Comparison of ENCODE assay signal across 20 cellular contexts in genomic region chr10:119500796-119501195, GRCh38. TPM values are rescaled to one million over a fixed set of nuclear protein-coding genes. Genes with fewer than 3 reads are reported as not detected.
DNase-seq lines count a peak whose midpoint lies in the region; ATAC-seq, FAIRE-seq and TF ChIP-seq lines count a peak whose summit lies in the region.
"Had no signal": no experiment of that assay in that cellular context is flagged by ENCODE, and none has a peak within 500 bp of the region (broad histone marks: within the 10 kb centered on the region; RNA-seq: fewer than 3 reads in every experiment).

No MANE protein-coding gene starts in this region.

- in situ Hi-C loops in GM23248 (cut with MboI), result no loop called here

- no peaks in the 10 kb centered on the region for H3K79me2 ChIP-seq in GM23248 (ENCODE audit: insufficient read depth)

- H3K36me3 Mint-ChIP-seq in T-helper 2 cell treated with Interferon-gamma antibody and Interleukin-4, amounts not matched to agents 5 μg/mL and 100 μg/mL, for 36 hours (ENCODE audit: low read depth), result peaks cover 71% of the 10 kb centered on the region
- peaks cover 43 to 69% of the 10 kb centered on the region in 2 donors for H3K36me3 Mint-ChIP-seq in activated naive CD4-positive, alpha-beta T cell treated with anti-CD3 and anti-CD28 coated beads, Interleukin-2, amount 50 U/mL, for 72 hours
- peaks cover 0 to 41% (median 18%) of the 10 kb centered on the region in 3 donors for H3K36me3 Mint-ChIP-seq in naive thymus-derived CD8-positive, alpha-beta T cell

- no peaks in the 10 kb centered on the region for H3K9me2 ChIP-seq in GM23248 (ENCODE audit: insufficient read depth)

- no peaks in the 10 kb centered on the region for H3K4me1 ChIP-seq in GM23248 (ENCODE audit: insufficient read depth)
- H3K4me1 ChIP-seq: adrenal gland, left ventricle myocardium inferior had no signal

- ATAC-seq in activated naive CD4-positive, alpha-beta T cell treated with anti-CD3 and anti-CD28 coated beads, Interleukin-2, amount 50 U/mL, for 72 hours, result no peak
- ATAC-seq in naive thymus-derived CD8-positive, alpha-beta T cell, result no peak
- no peak for ATAC-seq in GM19395 (IDR thresholded peaks at IDR 0.05; ENCODE audit: unreplicated experiment)
- ATAC-seq: heart right ventricle, HepG2 had no signal

- H3K36me3 ChIP-seq in GM23248 (ENCODE audit: low read depth), result no peaks in the 10 kb centered on the region
- H3K36me3 ChIP-seq: adrenal gland, left ventricle myocardium inferior, vagina had no signal

- WGBS in GM23248 (ENCODE audit: low coverage in 1 of 2, low lambda C conversion rate in 2 of 2, missing lambda C conversion rate in 2 of 2), 2 experiments, result 94 to 98% methylated on average over 6 of the region's 6 CpGs

- no peak overlapping the region for H3K9ac ChIP-seq in GM23248

- H3K27ac ChIP-seq in GM23248, result no peak overlapping the region
- H3K27ac ChIP-seq: adrenal gland, heart right ventricle, left ventricle myocardium inferior, vagina had no signal

- no peaks in the 10 kb centered on the region for H3K9me3 ChIP-seq in GM23248 (ENCODE audit: low read depth)
- H3K9me3 ChIP-seq: adrenal gland, heart right ventricle, left ventricle myocardium inferior, vagina had no signal

- peak overlapping the region; percentile 45 for H3K27ac Mint-ChIP-seq in T-helper 2 cell treated with Interferon-gamma antibody and Interleukin-4, amounts not matched to agents 5 μg/mL and 100 μg/mL, for 36 hours
- H3K27ac Mint-ChIP-seq in activated naive CD4-positive, alpha-beta T cell treated with anti-CD3 and anti-CD28 coated beads, Interleukin-2, amount 50 U/mL, for 72 hours, result peak overlapping the region; percentile 99
- H3K27ac Mint-ChIP-seq in naive thymus-derived CD8-positive, alpha-beta T cell, result peak overlapping the region; percentile 94 to 100 (median 99)
- H3K27ac Mint-ChIP-seq: dendritic cell treated with granulocyte-macrophage colony-stimulating factor and Interleukin-4, amounts not matched to agents 40 ng/mL and 50 ng/mL, for 4 days had no signal

- H4K20me1 ChIP-seq in GM23248 (ENCODE audit: insufficient read depth), result no peaks in the 10 kb centered on the region

- H3K4me3 Mint-ChIP-seq in T-helper 2 cell treated with Interferon-gamma antibody and Interleukin-4, amounts not matched to agents 5 μg/mL and 100 μg/mL, for 36 hours, result no peak overlapping the region
- peak overlapping the region; percentile 19 to 84 (median 78) for H3K4me3 Mint-ChIP-seq in naive thymus-derived CD8-positive, alpha-beta T cell
- H3K4me3 Mint-ChIP-seq: dendritic cell treated with granulocyte-macrophage colony-stimulating factor and Interleukin-4, amounts not matched to agents 40 ng/mL and 50 ng/mL, for 4 days had no signal

- peaks cover 73% of the 10 kb centered on the region for H3K4me1 Mint-ChIP-seq in T-helper 2 cell treated with Interferon-gamma antibody and Interleukin-4, amounts not matched to agents 5 μg/mL and 100 μg/mL, for 36 hours (ENCODE audit: low read depth)
- H3K4me1 Mint-ChIP-seq in naive thymus-derived CD8-positive, alpha-beta T cell, result peaks cover 55 to 98% (median 95%) of the 10 kb centered on the region in 4 donors

- no peak overlapping the region for H3K4me3 ChIP-seq in GM23248
- H3K4me3 ChIP-seq: adrenal gland, heart right ventricle, left ventricle myocardium inferior, vagina had no signal

- H2AFZ ChIP-seq in GM23248, result no peak overlapping the region

- POLR2A ChIA-PET in naive thymus-derived CD8-positive, alpha-beta T cell (lab: Charles Lee), result interaction anchor here (0.9 to 28.6 kb wide), 7 partner anchors 9 to 36 kb away, joined by 3 to 674 read pairs (median 11); partner anchors contain the start of gene RGS10

- no peaks in the 10 kb centered on the region for H3K27me3 ChIP-seq in GM23248 (replicated peaks; ENCODE audit: insufficient read depth)
- H3K27me3 ChIP-seq: adrenal gland, vagina had no signal

- FAIRE-seq in GM12891 (lab: Jason Lieb, UNC), result peak; percentile 55
- FAIRE-seq: bronchial epithelial cell, HepG2, TTC549 had no signal

- H3K4me2 ChIP-seq in GM23248 (ENCODE audit: unreplicated experiment), result no peak overlapping the region

- H3K9me3 Mint-ChIP-seq in T-helper 2 cell treated with Interferon-gamma antibody and Interleukin-4, amounts not matched to agents 5 μg/mL and 100 μg/mL, for 36 hours, result no peaks in the 10 kb centered on the region
- no peaks in the 10 kb centered on the region for H3K9me3 Mint-ChIP-seq in activated naive CD4-positive, alpha-beta T cell treated with anti-CD3 and anti-CD28 coated beads, Interleukin-2, amount 50 U/mL, for 72 hours
- H3K9me3 Mint-ChIP-seq in naive thymus-derived CD8-positive, alpha-beta T cell, result no peaks in the 10 kb centered on the region
- H3K9me3 Mint-ChIP-seq: dendritic cell treated with granulocyte-macrophage colony-stimulating factor and Interleukin-4, amounts not matched to agents 40 ng/mL and 50 ng/mL, for 4 days had no signal

- no peak for TF ChIP-seq POLR2A in GM12891 (IDR thresholded peaks at IDR 0.05; ENCODE audit: low read depth, low read length)

- no peak for DNase-seq in T-helper 2 cell treated with Interferon-gamma antibody and Interleukin-4, amounts not matched to agents 5 μg/mL and 100 μg/mL, for 36 hours (ENCODE audit: low spot score)
- DNase-seq in T-helper 2 cell (no peak), GM12891 (ENCODE audit: insufficient read length, low spot score) (no peak), NCI-H1436 treated with DMSO at 0.1 percent for 48 hours (lab: John Stamatoyannopoulos, UW) (no peak), GM23248 (no peak)
- no peak for DNase-seq in activated naive CD4-positive, alpha-beta T cell treated with anti-CD3 and anti-CD28 coated beads, Interleukin-2, amount 50 U/mL, for 72 hours (ENCODE audit: low spot score in 2 of 2)
- DNase-seq in naive thymus-derived CD8-positive, alpha-beta T cell, result no peak
- DNase-seq: 8988T, adrenal gland, AML-193, heart right ventricle, left ventricle myocardium inferior, NCI-H1417, NCI-H526 had no signal

- H3F3A ChIP-seq in GM23248 (ENCODE audit: insufficient read depth), result no peaks in the 10 kb centered on the region

- no peaks in the 10 kb centered on the region for H3K27me3 Mint-ChIP-seq in T-helper 2 cell treated with Interferon-gamma antibody and Interleukin-4, amounts not matched to agents 5 μg/mL and 100 μg/mL, for 36 hours (ENCODE audit: low read depth)
- H3K27me3 Mint-ChIP-seq in naive thymus-derived CD8-positive, alpha-beta T cell, result no peaks in the 10 kb centered on the region
- H3K27me3 Mint-ChIP-seq: dendritic cell treated with granulocyte-macrophage colony-stimulating factor and Interleukin-4, amounts not matched to agents 40 ng/mL and 50 ng/mL, for 4 days had no signal

TF ChIP-seq in GM12891, 5 proteins besides CTCF, POLR2A, EP300 and RAD21:
- TF ChIP-seq POU2F2 (IDR thresholded peaks at IDR 0.05; ENCODE audit: low read depth, low read length) (no peak), TAF1 (IDR thresholded peaks at IDR 0.05; ENCODE audit: low read depth, low read length) (no peak), PAX5 (IDR thresholded peaks at IDR 0.05; ENCODE audit: insufficient read depth, low read length, severe bottlenecking) (no peak), SPI1 (IDR thresholded peaks at IDR 0.05; ENCODE audit: low read depth, low read length) (no peak), POLR2AphosphoS5 (IDR thresholded peaks at IDR 0.05; ENCODE audit: low read depth, low read length) (no peak)

RNA-seq across cellular contexts. Expression of gene RGS10, which starts 41.7 kb away (rescaled TPM):
- polyA plus RNA-seq in GM12891 (2012; ENCODE audit: low read depth, missing spikeins), result 293 TPM
- 100 to 1,000 TPM; 183 to 251 TPM for total RNA-seq in activated naive CD4-positive, alpha-beta T cell treated with anti-CD3 and anti-CD28 coated beads, Interleukin-2, amount 50 U/mL, for 72 hours
- 100 to 1,000 TPM; 251 to 268 TPM for total RNA-seq in naive thymus-derived CD8-positive, alpha-beta T cell
- polyA plus RNA-seq in naive thymus-derived CD8-positive, alpha-beta T cell, result 100 to 1,000 TPM; 409 to 533 (median 504) TPM
- 26.9 and 27.8 TPM in 2 replicates for total RNA-seq in GM23248 (2014; rRNA removed; shearing (Covaris generic))
- polyA plus RNA-seq in GM23248 (2016; fragmentation: Nextera tagmentation; extraction: Ambion mirVana), result 38.7 and 40.3 TPM in 2 replicates

Comparison
In these comparisons a context has a peak if more than half of its experiments do, and no peak if none do; other contexts are left out.
1. H3K27ac Mint-ChIP-seq: peak in every context shown above with its lines; median percentile 99 in activated naive CD4-positive, alpha-beta T cell treated with anti-CD3 and anti-CD28 coated beads, Interleukin-2, amount 50 U/mL, for 72 hours; 99 in naive thymus-derived CD8-positive, alpha-beta T cell; 45 in T-helper 2 cell treated with Interferon-gamma antibody and Interleukin-4, amounts not matched to agents 5 μg/mL and 100 μg/mL, for 36 hours.